In the genomic region with DNA sequence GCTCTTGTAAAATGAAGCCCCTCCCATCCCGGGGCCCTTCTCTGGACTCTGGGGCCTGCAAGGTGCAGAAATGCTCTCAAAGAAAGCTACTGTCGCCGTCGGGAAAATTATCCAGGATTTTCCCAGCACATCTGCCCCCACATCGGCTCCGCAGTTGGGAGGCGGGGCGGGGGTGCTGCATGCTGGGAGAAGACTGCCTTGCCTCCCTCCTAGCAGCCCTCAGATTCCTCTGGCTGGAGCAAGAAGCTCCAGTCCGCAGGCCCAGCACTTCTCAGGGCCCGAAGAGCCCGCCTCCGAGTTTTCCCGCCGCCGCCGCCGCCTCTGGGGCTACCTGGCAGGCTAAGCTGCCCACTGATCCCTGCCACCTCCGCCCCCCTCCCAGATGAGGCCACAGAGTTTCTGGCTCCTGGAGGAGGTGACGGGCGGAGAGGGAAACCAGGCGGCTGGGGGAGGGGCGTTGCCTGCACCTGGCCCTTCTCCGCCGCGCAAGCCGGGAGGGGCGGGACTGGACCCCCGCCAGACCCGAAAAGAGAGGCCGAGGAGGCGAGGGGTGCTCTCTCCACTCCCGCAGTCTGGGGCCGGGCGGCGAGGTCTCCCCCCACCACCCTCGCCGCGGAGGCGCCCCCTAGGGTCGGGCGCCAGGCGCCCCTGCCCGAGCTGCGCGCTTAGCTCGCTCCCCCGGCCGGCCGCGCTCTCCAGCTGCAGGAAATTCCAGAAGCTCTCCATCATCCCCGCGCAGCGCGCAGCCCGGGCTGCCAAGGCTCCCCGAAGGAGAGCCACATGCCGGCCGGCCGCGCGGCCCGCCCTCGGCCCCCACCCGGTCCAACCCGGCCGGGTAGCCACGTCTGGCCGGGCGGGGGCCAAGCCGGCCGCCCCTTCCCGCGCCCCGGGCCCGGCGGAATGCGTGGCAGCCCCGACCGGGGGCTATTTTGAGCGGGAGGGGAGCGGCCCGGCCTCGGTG, we compare ENCODE assay signal across 8 cellular contexts. TPM values are rescaled to one million over a fixed set of nuclear protein-coding genes. Genes with fewer than 3 reads are reported as not detected.
DNase-seq lines count a peak whose midpoint lies in the region; TF ChIP-seq lines count a peak whose summit lies in the region.

No MANE protein-coding gene starts in this region.

- H3K4me1 ChIP-seq in ectodermal cell (ENCODE audit: control insufficient read depth, insufficient read depth, low read length) = peaks cover 68% of the 10 kb centered on the region
- H3K4me1 ChIP-seq in tibial nerve = peaks cover 7 to 93% (median 69%) of the 10 kb centered on the region in 4 donors

- H3K4me3 ChIP-seq in ectodermal cell (ENCODE audit: insufficient read depth, low read depth, low read length) = peak overlapping the region; percentile 24
- peak overlapping the region; percentile 24 to 62 (median 48) for H3K4me3 ChIP-seq in tibial nerve

- DNase-seq in ELF-1 (ENCODE audit: low read depth, low spot score) (peak; percentile 91), NCI-H2227 treated with DMSO at 0.1 percent for 48 hours (lab: John Stamatoyannopoulos, UW) (peak; percentile 46), lung microvascular endothelial cell (ENCODE audit: low read depth in 2 of 2) (peak; percentile 80 to 89), tibial nerve (ENCODE audit: low spot score in 2 of 2) (no peak)
- no peak for DNase-seq in stimulated activated CD4-positive, alpha-beta T cell treated with anti-CD3 and anti-CD28 coated beads, Interleukin-12 subunit alpha, Interleukin-12 subunit beta, amount 100 ng/mL, for 4 hours
- DNase-seq in activated naive CD4-positive, alpha-beta T cell treated with anti-CD3 and anti-CD28 coated beads, Interleukin-2, amount 50 U/mL, for 16 hours = no peak
- DNase-seq in activated CD4-positive, alpha-beta T cell treated with anti-CD3 and anti-CD28 coated beads for 1 hour = no peak

- WGBS in ectodermal cell, 2 experiments = 1% methylated on average over 83 of the region's 83 CpGs
- 10 to 35% methylated on average over 16 to 37 of the region's 83 CpGs for WGBS in tibial nerve, 2 donors

- TF ChIP-seq CTCF in tibial nerve (IDR thresholded peaks at IDR 0.05) = peak in 3 of 5 experiments; percentile 25 to 30 (median 25)

- H3K9me3 ChIP-seq in ectodermal cell (ENCODE audit: control insufficient read depth, low read length) = no peaks in the 10 kb centered on the region
- no peaks in the 10 kb centered on the region for H3K9me3 ChIP-seq in tibial nerve

- H3K36me3 ChIP-seq in ectodermal cell (ENCODE audit: control insufficient read depth, insufficient read depth, low read length) (no peaks in the 10 kb centered on the region), tibial nerve (no peaks in the 10 kb centered on the region)

- TF ChIP-seq POLR2A in tibial nerve (IDR thresholded peaks at IDR 0.05) = no peak

- H3K27ac ChIP-seq in ectodermal cell (ENCODE audit: insufficient read depth, low read depth, low read length, poor library complexity, severe bottlenecking) (peak overlapping the region; percentile 93), tibial nerve (peak overlapping the region; percentile 70 to 96 (median 91))

- peak in 1 of 2 donors; percentile 32 for TF ChIP-seq EP300 in tibial nerve (IDR thresholded peaks at IDR 0.05)

- H3K27me3 ChIP-seq in ectodermal cell (ENCODE audit: control insufficient read depth, insufficient read depth, low read length, poor library complexity, severe bottlenecking) (no peaks in the 10 kb centered on the region), tibial nerve (no peaks in the 10 kb centered on the region)

RNA-seq across cellular contexts. Expression of a gene that starts 28.8 kb away (rescaled TPM):
- 90.4 TPM for polyA plus RNA-seq in ectodermal cell (2013, experiment 1 of 4)
- 114 TPM for polyA plus RNA-seq in ectodermal cell (2013, experiment 2 of 4)
- polyA plus RNA-seq in ectodermal cell (2013, experiment 3 of 4) = 75.5 TPM
- polyA plus RNA-seq in ectodermal cell (2013, experiment 4 of 4) = 88.7 TPM
- total RNA-seq in lung microvascular endothelial cell = 5.0 and 6.7 TPM in 2 replicates
- 10 to 100 TPM; 26.4 to 39.9 (median 34.6) TPM for total RNA-seq in tibial nerve

RNA-seq across cellular contexts. Expression of a gene that starts 59.8 kb away (rescaled TPM):
- not detected for polyA plus RNA-seq in ectodermal cell (2013, experiment 1 of 4)
- polyA plus RNA-seq in ectodermal cell (2013, experiment 2 of 4) = not detected
- polyA plus RNA-seq in ectodermal cell (2013, experiment 3 of 4) = not detected
- not detected for polyA plus RNA-seq in ectodermal cell (2013, experiment 4 of 4)
- total RNA-seq in lung microvascular endothelial cell = under 0.01 and 0.20 TPM in 2 replicates
- total RNA-seq in tibial nerve = 10 to 100 TPM; 18.4 to 63.9 (median 22.6) TPM

Comparison
In these comparisons a context has a peak if more than half of its experiments do, and no peak if none do; other contexts are left out.
1. DNase-seq: peak in ELF-1 (single experiment), NCI-H2227 treated with DMSO at 0.1 percent for 48 hours (single experiment) and lung microvascular endothelial cell (2 of 2); none in tibial nerve (0 of 2), stimulated activated CD4-positive, alpha-beta T cell treated with anti-CD3 and anti-CD28 coated beads, Interleukin-12 subunit alpha, Interleukin-12 subunit beta, amount 100 ng/mL, for 4 hours (single experiment), activated naive CD4-positive, alpha-beta T cell treated with anti-CD3 and anti-CD28 coated beads, Interleukin-2, amount 50 U/mL, for 16 hours (single experiment) and activated CD4-positive, alpha-beta T cell treated with anti-CD3 and anti-CD28 coated beads for 1 hour (single experiment).
2. RNA of a gene that starts 59.8 kb away (total RNA-seq): 18.4 to 63.9 TPM in tibial nerve; under 0.01 to 0.20 TPM in lung microvascular endothelial cell; every median in the first group is over 10 times any median in the second.